ENCODE assay signal across 1 cellular context in the genomic region with DNA sequence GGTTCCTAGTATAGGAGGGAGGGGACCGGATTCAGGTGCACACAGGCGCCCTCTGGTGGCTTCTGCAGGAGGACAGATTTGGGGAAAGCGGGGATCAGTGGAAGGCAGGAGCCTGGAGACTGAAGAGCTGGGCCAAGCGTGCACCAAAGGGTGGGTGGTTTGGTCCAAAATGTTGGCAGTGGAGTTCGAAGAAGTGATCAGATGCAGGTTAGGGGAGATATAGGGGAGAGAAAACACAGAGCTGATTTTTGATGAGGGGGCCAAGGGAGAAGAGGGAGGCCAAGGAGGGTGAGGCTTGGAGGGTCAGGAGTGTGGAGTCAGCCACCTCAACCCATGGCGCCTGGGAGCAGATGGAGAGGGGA.
TF ChIP-seq lines count a peak whose summit lies in the region.

No MANE protein-coding gene starts in this region.

TF ChIP-seq in endothelial cell of umbilical vein, 7 proteins besides CTCF, POLR2A, EP300 and RAD21 (continued from another document):
- TF ChIP-seq MYC (IDR thresholded peaks at IDR 0.05; ENCODE audit: low read depth, low read length) (no peak), EZH2 (IDR thresholded peaks at IDR 0.05; ENCODE audit: borderline replicate concordance, low read depth, low read length, severe bottlenecking) (no peak)
